In genomic region chr2:120958623-120959366, GRCh38 we compare ENCODE assay signal across 11 cellular contexts.
DNase-seq lines count a peak whose midpoint lies in the region; ATAC-seq and TF ChIP-seq lines count a peak whose summit lies in the region.
"Had no signal": no experiment of that assay in that cellular context is flagged by ENCODE, and none has a peak within 500 bp of the region (broad histone marks: within the 10 kb centered on the region; RNA-seq: fewer than 3 reads in every experiment).

No MANE protein-coding gene starts in this region.

- no peaks in the 10 kb centered on the region for H3K36me3 Mint-ChIP-seq in activated naive CD8-positive, alpha-beta T cell treated with anti-CD3 and anti-CD28 coated beads, Interleukin-2, amount 50 U/mL, for 24 hours (ENCODE audit: low read depth)
- H3K36me3 Mint-ChIP-seq in activated naive CD8-positive, alpha-beta T cell treated with anti-CD3 and anti-CD28 coated beads for 36 hours, result no peaks in the 10 kb centered on the region
- H3K36me3 Mint-ChIP-seq: CD4-positive, CD25-positive, alpha-beta regulatory T cell had no signal

- no peaks in the 10 kb centered on the region for H3K27me3 ChIP-seq in stomach smooth muscle (ENCODE audit: control insufficient read depth in 1 of 2, insufficient read depth in 2 of 2, low read length in 2 of 2)
- peaks cover 5% of the 10 kb centered on the region; the same call in 1 of the 2 replicates for H3K27me3 ChIP-seq in MM.1S (replicated peaks; ENCODE audit: insufficient read depth, low read length)

- H4K20me1 ChIP-seq in OCI-LY7 (ENCODE audit: insufficient read depth, low read length), result no peaks in the 10 kb centered on the region
- no peaks in the 10 kb centered on the region for H4K20me1 ChIP-seq in MM.1S (ENCODE audit: insufficient read depth, low read length)

- H3K27ac ChIP-seq in OCI-LY7 (ENCODE audit: low read depth, low read length, poor library complexity, severe bottlenecking), result no peak overlapping the region
- H3K27ac ChIP-seq in stomach smooth muscle (ENCODE audit: low read length), result peak overlapping the region; percentile 2
- no peak overlapping the region for H3K27ac ChIP-seq in MM.1S (ENCODE audit: low read length)

- no peaks in the 10 kb centered on the region for H3K9me3 ChIP-seq in OCI-LY7 (ENCODE audit: low read length)
- no peaks in the 10 kb centered on the region for H3K9me3 ChIP-seq in stomach smooth muscle (ENCODE audit: control insufficient read depth in 2 of 2, low read length in 2 of 2)
- H3K9me3 ChIP-seq in MM.1S (replicated peaks; ENCODE audit: insufficient read depth, low read length), result no peaks in the 10 kb centered on the region

- H3K9ac ChIP-seq in stomach smooth muscle (ENCODE audit: low read length in 2 of 2), result peak overlapping the region; percentile 29 to 40
- H3K9ac ChIP-seq in MM.1S (ENCODE audit: low read length), result no peak overlapping the region

- TF ChIP-seq CTCF in OCI-LY7 (conservative IDR thresholded peaks at IDR 0.05; ENCODE audit: low read length) (peak; percentile 58), MM.1S (IDR thresholded peaks at IDR 0.05; ENCODE audit: low read length) (no peak)

- H2AFZ ChIP-seq in OCI-LY7 (ENCODE audit: low read length) (no peak overlapping the region), MM.1S (ENCODE audit: low read length) (no peak overlapping the region)

- no peak overlapping the region for H3K4me2 ChIP-seq in OCI-LY7 (ENCODE audit: low read length)
- H3K4me2 ChIP-seq in MM.1S (ENCODE audit: low read depth, low read length), result no peak overlapping the region

- POLR2A ChIA-PET in OCI-LY7 (lab: Charles Lee), result no interaction called here

- H3K27me3 Mint-ChIP-seq in activated naive CD8-positive, alpha-beta T cell treated with anti-CD3 and anti-CD28 coated beads, Interleukin-2, amount 50 U/mL, for 24 hours, result no peaks in the 10 kb centered on the region
- H3K27me3 Mint-ChIP-seq in activated naive CD8-positive, alpha-beta T cell treated with anti-CD3 and anti-CD28 coated beads for 36 hours, result no peaks in the 10 kb centered on the region
- H3K27me3 Mint-ChIP-seq: CD4-positive, CD25-positive, alpha-beta regulatory T cell; stimulated activated naive CD8-positive, alpha-beta T cell treated with anti-CD3 and anti-CD28 coated beads, Interleukin-15, Interleukin-2, amounts not matched to agents 100 ng/mL and 50 ng/mL, for 24 hours had no signal

- no peak overlapping the region for H3K27ac Mint-ChIP-seq in activated naive CD8-positive, alpha-beta T cell treated with anti-CD3 and anti-CD28 coated beads, Interleukin-2, amount 50 U/mL, for 24 hours
- no peak overlapping the region for H3K27ac Mint-ChIP-seq in activated naive CD8-positive, alpha-beta T cell treated with anti-CD3 and anti-CD28 coated beads for 36 hours
- H3K27ac Mint-ChIP-seq: CD4-positive, CD25-positive, alpha-beta regulatory T cell; stimulated activated naive CD8-positive, alpha-beta T cell treated with anti-CD3 and anti-CD28 coated beads, Interleukin-15, Interleukin-2, amounts not matched to agents 100 ng/mL and 50 ng/mL, for 24 hours had no signal

- BruUV-seq in OCI-LY7 (replicated peaks; lab: Mats Ljungman, UMichigan), result no TSS peak

- peak; percentile 8 for DNase-seq in activated naive CD8-positive, alpha-beta T cell treated with anti-CD3 and anti-CD28 coated beads, Interleukin-2, amount 50 U/mL, for 24 hours
- no peak for DNase-seq in activated naive CD8-positive, alpha-beta T cell treated with anti-CD3 and anti-CD28 coated beads for 36 hours
- DNase-seq in OCI-LY7 (ENCODE audit: low spot score) (peak; percentile 16), erythroblast (lab: John Stamatoyannopoulos, UW) (peak; percentile 30 to 39), MM.1S (no peak)
- DNase-seq in stimulated activated CD4-positive, alpha-beta T cell treated with anti-CD3 and anti-CD28 coated beads, Interleukin-4, amount 100 ng/mL, for 1 hour, result no peak
- DNase-seq: CD4-positive, CD25-positive, alpha-beta regulatory T cell; NCI-H510A had no signal

- H3K9me3 Mint-ChIP-seq in activated naive CD8-positive, alpha-beta T cell treated with anti-CD3 and anti-CD28 coated beads, Interleukin-2, amount 50 U/mL, for 24 hours, result no peaks in the 10 kb centered on the region
- H3K9me3 Mint-ChIP-seq in activated naive CD8-positive, alpha-beta T cell treated with anti-CD3 and anti-CD28 coated beads for 36 hours, result no peaks in the 10 kb centered on the region
- H3K9me3 Mint-ChIP-seq: stimulated activated naive CD8-positive, alpha-beta T cell treated with anti-CD3 and anti-CD28 coated beads, Interleukin-15, Interleukin-2, amounts not matched to agents 100 ng/mL and 50 ng/mL, for 24 hours had no signal

- H3K4me3 ChIP-seq in OCI-LY7 (ENCODE audit: low read depth, low read length, poor library complexity, severe bottlenecking), result no peak overlapping the region
- no peak overlapping the region for H3K4me3 ChIP-seq in stomach smooth muscle (ENCODE audit: low read length in 2 of 2)
- no peak overlapping the region for H3K4me3 ChIP-seq in MM.1S (ENCODE audit: low read length)

- no peaks in the 10 kb centered on the region for H3F3A ChIP-seq in MM.1S (ENCODE audit: insufficient read depth, low read length)

- H3K4me1 Mint-ChIP-seq in activated naive CD8-positive, alpha-beta T cell treated with anti-CD3 and anti-CD28 coated beads, Interleukin-2, amount 50 U/mL, for 24 hours, result no peaks in the 10 kb centered on the region
- H3K4me1 Mint-ChIP-seq in activated naive CD8-positive, alpha-beta T cell treated with anti-CD3 and anti-CD28 coated beads for 36 hours, result no peaks in the 10 kb centered on the region
- H3K4me1 Mint-ChIP-seq: CD4-positive, CD25-positive, alpha-beta regulatory T cell had no signal

- H3K9me2 ChIP-seq in OCI-LY7 (ENCODE audit: insufficient read depth, low read length) (no peaks in the 10 kb centered on the region), MM.1S (replicated peaks; ENCODE audit: insufficient read depth, low read length) (no peaks in the 10 kb centered on the region)

- H3K36me3 ChIP-seq in OCI-LY7 (ENCODE audit: insufficient read depth, low read length), result no peaks in the 10 kb centered on the region
- peaks cover 3 to 10% of the 10 kb centered on the region in 2 donors for H3K36me3 ChIP-seq in stomach smooth muscle (ENCODE audit: control insufficient read depth in 2 of 2, insufficient read depth in 2 of 2, low read length in 2 of 2)
- no peaks in the 10 kb centered on the region for H3K36me3 ChIP-seq in MM.1S (replicated peaks; ENCODE audit: insufficient read depth, low read length)

- H3K4me1 ChIP-seq in OCI-LY7 (ENCODE audit: insufficient read depth, low read length, poor library complexity, severe bottlenecking) (peaks cover 2% of the 10 kb centered on the region), stomach smooth muscle (ENCODE audit: control insufficient read depth, insufficient read depth, low read length) (peaks cover 29% of the 10 kb centered on the region), MM.1S (ENCODE audit: low read length) (no peaks in the 10 kb centered on the region)

- no peak for ATAC-seq in activated naive CD8-positive, alpha-beta T cell treated with anti-CD3 and anti-CD28 coated beads, Interleukin-2, amount 50 U/mL, for 24 hours
- no peak for ATAC-seq in esophagus mucosa

- H3K4me3 Mint-ChIP-seq in activated naive CD8-positive, alpha-beta T cell treated with anti-CD3 and anti-CD28 coated beads, Interleukin-2, amount 50 U/mL, for 24 hours, result no peak overlapping the region
- no peak overlapping the region for H3K4me3 Mint-ChIP-seq in activated naive CD8-positive, alpha-beta T cell treated with anti-CD3 and anti-CD28 coated beads for 36 hours
- H3K4me3 Mint-ChIP-seq: CD4-positive, CD25-positive, alpha-beta regulatory T cell; stimulated activated naive CD8-positive, alpha-beta T cell treated with anti-CD3 and anti-CD28 coated beads, Interleukin-15, Interleukin-2, amounts not matched to agents 100 ng/mL and 50 ng/mL, for 24 hours had no signal

- intact Hi-C loops in OCI-LY7 (cut with micrococcal nuclease; ENCODE audit: unreplicated experiment), result loop anchor here (10.0 kb wide), 2 partner anchors 116 to 264 kb away; no protein-coding TSS in a partner anchor

- H3K79me2 ChIP-seq in OCI-LY7 (ENCODE audit: insufficient read depth, low read depth, low read length) (no peaks in the 10 kb centered on the region), MM.1S (ENCODE audit: low read length) (no peaks in the 10 kb centered on the region)

- TF ChIP-seq POLR2A in erythroblast (IDR thresholded peaks at IDR 0.05; ENCODE audit: low read length), result no peak

- CTCF ChIA-PET in OCI-LY7 (lab: Charles Lee; ENCODE audit: unreplicated experiment), result interaction anchor here (0.6 kb wide), 1 partner anchor 94 kb away, joined by 4 read pairs; no protein-coding TSS in a partner anchor

Comparison
In these comparisons a context has a peak if more than half of its experiments do, and no peak if none do; other contexts are left out.
1. DNase-seq: peak in activated naive CD8-positive, alpha-beta T cell treated with anti-CD3 and anti-CD28 coated beads, Interleukin-2, amount 50 U/mL, for 24 hours (single experiment), OCI-LY7 (single experiment) and erythroblast (2 of 2); none in activated naive CD8-positive, alpha-beta T cell treated with anti-CD3 and anti-CD28 coated beads for 36 hours (single experiment), MM.1S (single experiment) and stimulated activated CD4-positive, alpha-beta T cell treated with anti-CD3 and anti-CD28 coated beads, Interleukin-4, amount 100 ng/mL, for 1 hour (single experiment).